ENCODE assay signal across 25 cellular contexts in the genomic region with DNA sequence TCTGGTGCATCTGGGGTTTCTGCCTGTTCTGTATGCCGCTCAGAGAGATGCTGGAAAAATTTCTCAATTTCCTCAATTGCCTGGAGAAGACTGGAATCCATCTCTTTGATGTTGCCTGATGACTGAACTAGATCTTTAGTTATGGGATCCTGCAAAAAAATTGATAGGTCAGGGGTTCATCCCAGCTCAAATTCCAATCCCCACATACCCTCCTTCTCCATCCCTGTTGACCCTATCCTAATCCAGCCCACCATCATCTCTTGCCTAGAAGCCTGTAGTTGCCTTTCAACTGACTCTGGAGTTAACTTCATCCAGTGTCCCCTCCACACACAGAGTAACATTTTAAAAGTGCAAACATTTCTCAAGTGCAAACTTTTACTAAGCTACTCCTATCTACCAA.
DNase-seq lines count a peak whose midpoint lies in the region; ATAC-seq and TF ChIP-seq lines count a peak whose summit lies in the region.
"Had no signal": no experiment of that assay in that cellular context is flagged by ENCODE, and none has a peak within 500 bp of the region (broad histone marks: within the 10 kb centered on the region; RNA-seq: fewer than 3 reads in every experiment).

A gene (minus strand): TSS at position 101 of the 400 bp plus-strand sequence. CDS start 0 bp downstream, at position 101.

- no peak within 1 kb of the TSS for H3K4me3 Mint-ChIP-seq in nephron progenitor cell
- H3K4me3 Mint-ChIP-seq: B cell; CD14-positive monocyte; CD4-positive, alpha-beta T cell; CD4-positive, CD25-positive, alpha-beta regulatory T cell; CD8-positive, alpha-beta memory T cell; CD8-positive, alpha-beta T cell had no signal

- H3K4me1 Mint-ChIP-seq in nephron progenitor cell, result no peaks in the 10 kb centered on the region
- H3K4me1 Mint-ChIP-seq: B cell; CD14-positive monocyte; CD4-positive, alpha-beta memory T cell; CD4-positive, CD25-positive, alpha-beta regulatory T cell; CD8-positive, alpha-beta memory T cell had no signal

- H3K27me3 Mint-ChIP-seq in nephron progenitor cell (ENCODE audit: low read depth, poor library complexity), result peaks cover 11% of the 10 kb centered on the region
- H3K27me3 Mint-ChIP-seq: CD4-positive, CD25-positive, alpha-beta regulatory T cell had no signal

- H3K9me3 Mint-ChIP-seq in nephron progenitor cell, result peaks cover 33% of the 10 kb centered on the region

- H3K36me3 Mint-ChIP-seq in nephron progenitor cell (ENCODE audit: low read depth), result peaks cover 9% of the 10 kb centered on the region
- H3K36me3 Mint-ChIP-seq: CD14-positive monocyte; CD4-positive, CD25-positive, alpha-beta regulatory T cell had no signal

- TF ChIP-seq CTCF in nephron progenitor cell (IDR thresholded peaks at IDR 0.05), result no peak

- ATAC-seq in HG03460 (IDR thresholded peaks at IDR 0.05; ENCODE audit: unreplicated experiment), result no peak
- ATAC-seq: A549; CD8-positive, alpha-beta T cell had no signal

- H3K27ac Mint-ChIP-seq in nephron progenitor cell, result peak within 1 kb of the TSS; percentile 19
- H3K27ac Mint-ChIP-seq: B cell; CD14-positive monocyte; CD4-positive, alpha-beta memory T cell; CD4-positive, alpha-beta T cell; CD4-positive, CD25-positive, alpha-beta regulatory T cell; CD8-positive, alpha-beta memory T cell; CD8-positive, alpha-beta T cell had no signal

- DNase-seq in nephron progenitor cell, result no peak
- DNase-seq: 8988T; ACHN; AML-193; BE2C; C1 segment of cervical spinal cord; Caco-2; Calu3; CD4-positive, alpha-beta memory T cell; CD4-positive, alpha-beta T cell; CD4-positive, CD25-positive, alpha-beta regulatory T cell; CD8-positive, alpha-beta memory T cell; CD8-positive, alpha-beta T cell; COR-L47; DMS 273 treated with DMSO at 0.1 percent for 48 hours; DMS153; DMS53; DMS79; DMS79 treated with DMSO at 0.1 percent for 48 hours; DND-41; EL had no signal
